ENCODE assay signal across 16 cellular contexts in genomic region chr2:18922276-18922675, GRCh38.
"Had no signal": no experiment of that assay in that cellular context is flagged by ENCODE, and none has a peak within 500 bp of the region (broad histone marks: within the 10 kb centered on the region; RNA-seq: fewer than 3 reads in every experiment).

No MANE protein-coding gene starts in this region.

- H3K4me3 ChIP-seq: body of pancreas, esophagus squamous epithelium, tibial artery had no signal

- ATAC-seq: activated naive CD4-positive, alpha-beta T cell treated with anti-CD3 and anti-CD28 coated beads, Interleukin-2, amount 50 U/mL, for 72 hours; body of pancreas; effector memory CD8-positive, alpha-beta T cell; left lobe of liver had no signal

- H3K9me3 ChIP-seq: body of pancreas, esophagus squamous epithelium, tibial artery had no signal

- H3K36me3 ChIP-seq: esophagus squamous epithelium, tibial artery had no signal

- H3K27me3 ChIP-seq: body of pancreas, esophagus squamous epithelium, tibial artery had no signal

- H3K27ac ChIP-seq: body of pancreas, esophagus squamous epithelium, tibial artery had no signal

- H3K4me1 ChIP-seq: body of pancreas had no signal

- DNase-seq: activated CD4-positive, alpha-beta T cell treated with anti-CD3 and anti-CD28 coated beads, Interleukin-2, amount 50 U/mL, for 4 hours; activated gamma-delta T cell treated with Interleukin-2 at 50 U/mL for 16 hours; body of pancreas; effector memory CD8-positive, alpha-beta T cell; esophagus squamous epithelium; hypothalamus; occipital lobe; retina; stimulated activated CD4-positive, alpha-beta T cell treated with anti-CD3 and anti-CD28 coated beads, Interleukin-12 subunit alpha, Interleukin-12 subunit beta, amount 100 ng/mL, for 4 hours; stimulated activated CD4-positive, alpha-beta T cell treated with anti-CD3 and anti-CD28 coated beads, Interleukin-1b, Interleukin-23, amount 100 ng/mL, for 48 hours; stimulated activated CD8-positive, alpha-beta memory T cell treated with anti-CD3 and anti-CD28 coated beads, Interleukin-4, amount 100 ng/mL, for 48 hours; stimulated activated naive CD4-positive, alpha-beta T cell; substantia nigra; tibial artery had no signal
